Comparison of ENCODE assay signal across 8 cellular contexts in genomic region chr19:24086974-24087595, GRCh38. TPM values are rescaled to one million over a fixed set of nuclear protein-coding genes. Genes with fewer than 3 reads are reported as not detected.
DNase-seq lines count a peak whose midpoint lies in the region; ATAC-seq, FAIRE-seq and TF ChIP-seq lines count a peak whose summit lies in the region.

ZNF254 (plus strand) TSS chr19:24087187; CDS start chr19:24087308, 121 bp downstream.

- peak within 1 kb of the TSS; percentile 49 to 72 for H3K4me3 ChIP-seq in DND-41 (ENCODE audit: low read depth in 1 of 2, low read length in 2 of 2)
- H3K4me3 ChIP-seq in Loucy (ENCODE audit: low read length, poor library complexity, severe bottlenecking) = peak within 1 kb of the TSS; percentile 74
- H3K4me3 ChIP-seq in astrocyte (ENCODE audit: insufficient read depth, low read depth, low read length) = peak within 1 kb of the TSS; percentile 96
- H3K4me3 ChIP-seq in vagina = peak within 1 kb of the TSS; percentile 74

- H4K20me1 ChIP-seq in DND-41 (ENCODE audit: insufficient read depth, low read length) (no peaks in the 10 kb centered on the region), Loucy (ENCODE audit: insufficient read depth, low read length, poor library complexity, severe bottlenecking) (peaks cover 2% of the 10 kb centered on the region), astrocyte (ENCODE audit: insufficient read depth, low read length) (peaks cover 12% of the 10 kb centered on the region)

- H3F3A ChIP-seq in Loucy (ENCODE audit: low read depth) = no peaks in the 10 kb centered on the region

- FAIRE-seq in astrocyte (lab: Jason Lieb, UNC) = peak; percentile 41

- DNase-seq in DND-41 = peak; percentile 95
- DNase-seq in T-helper 2 cell treated with Interferon-gamma antibody and Interleukin-4, amounts not matched to agents 5 μg/mL and 100 μg/mL, for 36 hours (ENCODE audit: low spot score) = peak; percentile 84
- DNase-seq in astrocyte (ENCODE audit: low read depth) = peak; percentile 92
- peak; percentile 88 for DNase-seq in hepatic stellate cell (ENCODE audit: low spot score)
- peak; percentile 93 for DNase-seq in putamen (ENCODE audit: low spot score)
- peak in 1 of 2 donors; percentile 90 for DNase-seq in vagina (ENCODE audit: extremely low spot score in 2 of 2)

- no peaks in the 10 kb centered on the region for H3K27me3 Mint-ChIP-seq in T-helper 2 cell treated with Interferon-gamma antibody and Interleukin-4, amounts not matched to agents 5 μg/mL and 100 μg/mL, for 36 hours (ENCODE audit: low read depth)
- no peaks in the 10 kb centered on the region for H3K27me3 Mint-ChIP-seq in astrocyte (ENCODE audit: low read depth, unreplicated experiment)

- peak within 1 kb of the TSS; percentile 91 for H3K4me3 Mint-ChIP-seq in T-helper 2 cell treated with Interferon-gamma antibody and Interleukin-4, amounts not matched to agents 5 μg/mL and 100 μg/mL, for 36 hours
- peak within 1 kb of the TSS; percentile 98 for H3K4me3 Mint-ChIP-seq in astrocyte (ENCODE audit: unreplicated experiment)

- TF ChIP-seq POLR2A in vagina (IDR thresholded peaks at IDR 0.05) = peak in 1 of 2 donors; percentile 25

- H3K79me2 ChIP-seq in DND-41 (ENCODE audit: insufficient read depth, low read length) (peaks cover 65% of the 10 kb centered on the region), Loucy (ENCODE audit: insufficient read depth, low read length) (peaks cover 32% of the 10 kb centered on the region), astrocyte (ENCODE audit: insufficient read depth, low read length) (peaks cover 54% of the 10 kb centered on the region)

- intact Hi-C loops in vagina (cut with DNase I) = no loop called here

- peaks cover 42% of the 10 kb centered on the region for H3K4me1 ChIP-seq in DND-41 (ENCODE audit: insufficient read depth, low read length)
- no peaks in the 10 kb centered on the region for H3K4me1 ChIP-seq in Loucy (ENCODE audit: insufficient read depth, low read length, poor library complexity, severe bottlenecking)
- H3K4me1 ChIP-seq in astrocyte (ENCODE audit: insufficient read depth, low read length) = no peaks in the 10 kb centered on the region
- peaks cover 12% of the 10 kb centered on the region for H3K4me1 ChIP-seq in vagina

- H2AFZ ChIP-seq in DND-41 (ENCODE audit: low read depth, low read length) (peak within 1 kb of the TSS; percentile 84), Loucy (ENCODE audit: low read length) (0 out of 2 replicates have a peak within 1 kb of the TSS, but pooled peaks have one; percentile 17), astrocyte (ENCODE audit: low read depth, low read length) (peak within 1 kb of the TSS; percentile 93)

- no peak for TF ChIP-seq CTCF in DND-41 (IDR thresholded peaks at IDR 0.05; ENCODE audit: borderline replicate concordance, extremely low read depth, low read length, poor library complexity, severe bottlenecking)
- TF ChIP-seq CTCF in Loucy (conservative IDR thresholded peaks at IDR 0.05; ENCODE audit: low read length) = no peak
- TF ChIP-seq CTCF in astrocyte (IDR thresholded peaks at IDR 0.05; ENCODE audit: insufficient read depth, low read depth, low read length) = no peak
- TF ChIP-seq CTCF in vagina (IDR thresholded peaks at IDR 0.05) = no peak

- H3K9me3 Mint-ChIP-seq in T-helper 2 cell treated with Interferon-gamma antibody and Interleukin-4, amounts not matched to agents 5 μg/mL and 100 μg/mL, for 36 hours = peaks cover 14% of the 10 kb centered on the region
- H3K9me3 Mint-ChIP-seq in astrocyte (ENCODE audit: unreplicated experiment) = no peaks in the 10 kb centered on the region

- H3K27ac ChIP-seq in DND-41 (ENCODE audit: low read length) = peak within 1 kb of the TSS; percentile 89
- H3K27ac ChIP-seq in astrocyte (ENCODE audit: low read depth, low read length) = peak within 1 kb of the TSS; percentile 99
- peak within 1 kb of the TSS; percentile 80 for H3K27ac ChIP-seq in vagina

- ATAC-seq in DND-41 (ENCODE audit: insufficient read depth, low read depth) (peak; percentile 98), GM21786 (IDR thresholded peaks at IDR 0.05; ENCODE audit: unreplicated experiment) (peak; percentile 100)

- H3K4me2 ChIP-seq in DND-41 (ENCODE audit: insufficient read depth, low read length) = peak within 1 kb of the TSS; percentile 68
- peak within 1 kb of the TSS; percentile 60 for H3K4me2 ChIP-seq in Loucy (ENCODE audit: low read depth, low read length, poor library complexity, severe bottlenecking)
- peak within 1 kb of the TSS; percentile 84 for H3K4me2 ChIP-seq in astrocyte (ENCODE audit: low read length)

- H3K27ac Mint-ChIP-seq in T-helper 2 cell treated with Interferon-gamma antibody and Interleukin-4, amounts not matched to agents 5 μg/mL and 100 μg/mL, for 36 hours = peak within 1 kb of the TSS; percentile 97
- peak within 1 kb of the TSS; percentile 100 for H3K27ac Mint-ChIP-seq in astrocyte (ENCODE audit: unreplicated experiment)

- H3K36me3 Mint-ChIP-seq in T-helper 2 cell treated with Interferon-gamma antibody and Interleukin-4, amounts not matched to agents 5 μg/mL and 100 μg/mL, for 36 hours (ENCODE audit: low read depth) = peaks cover 22% of the 10 kb centered on the region
- H3K36me3 Mint-ChIP-seq in astrocyte (ENCODE audit: low read depth, unreplicated experiment) = no peaks in the 10 kb centered on the region

- H3K9ac ChIP-seq in DND-41 (ENCODE audit: low read depth, low read length) (peak within 1 kb of the TSS; percentile 77), Loucy (ENCODE audit: low read depth, low read length, poor library complexity, severe bottlenecking) (peak within 1 kb of the TSS; percentile 75), astrocyte (ENCODE audit: low read length) (peak within 1 kb of the TSS; percentile 100)

- no peaks in the 10 kb centered on the region for H3K9me2 ChIP-seq in Loucy (replicated peaks; ENCODE audit: low read depth, low read length)

- no peaks in the 10 kb centered on the region for H3K27me3 ChIP-seq in DND-41 (ENCODE audit: insufficient read depth, low read length, poor library complexity)
- no peaks in the 10 kb centered on the region for H3K27me3 ChIP-seq in Loucy (ENCODE audit: insufficient read depth, low read length, poor library complexity, severe bottlenecking)
- no peaks in the 10 kb centered on the region for H3K27me3 ChIP-seq in astrocyte (ENCODE audit: insufficient read depth, low read length)
- H3K27me3 ChIP-seq in vagina = no peaks in the 10 kb centered on the region

- H3K36me3 ChIP-seq in DND-41 (ENCODE audit: insufficient read depth, low read length) (peaks cover 18% of the 10 kb centered on the region), Loucy (ENCODE audit: insufficient read depth, low read length) (no peaks in the 10 kb centered on the region), astrocyte (ENCODE audit: insufficient read depth, low read length) (no peaks in the 10 kb centered on the region), vagina (peaks cover 0 to 4% of the 10 kb centered on the region in 2 donors)

- H3K9me3 ChIP-seq in DND-41 (ENCODE audit: insufficient read depth, low read length, severe bottlenecking) (no peaks in the 10 kb centered on the region), Loucy (ENCODE audit: insufficient read depth, low read depth, low read length) (no peaks in the 10 kb centered on the region), astrocyte (ENCODE audit: insufficient read depth, low read depth, low read length) (no peaks in the 10 kb centered on the region), vagina (no peaks in the 10 kb centered on the region)

- H3K4me1 Mint-ChIP-seq in T-helper 2 cell treated with Interferon-gamma antibody and Interleukin-4, amounts not matched to agents 5 μg/mL and 100 μg/mL, for 36 hours (ENCODE audit: low read depth) = peaks cover 2% of the 10 kb centered on the region
- no peaks in the 10 kb centered on the region for H3K4me1 Mint-ChIP-seq in astrocyte (ENCODE audit: low read depth, unreplicated experiment)

RNA-seq across cellular contexts. Expression of gene ZNF254, which starts in this region (rescaled TPM):
- total RNA-seq in astrocyte = 13.9 and 20.4 TPM in 2 replicates
- 16.9 TPM for total RNA-seq in vagina

Comparison
In these comparisons a context has a peak if more than half of its experiments do, and no peak if none do; other contexts are left out.
1. H2AFZ ChIP-seq: peak in every context shown above with its lines; median percentile 93 in astrocyte; 84 in DND-41; 17 in Loucy.